In genomic region chrX:13956998-13957397, GRCh38 we compare ENCODE assay signal across 28 cellular contexts.
"Had no signal": no experiment of that assay in that cellular context is flagged by ENCODE, and none has a peak within 500 bp of the region (broad histone marks: within the 10 kb centered on the region; RNA-seq: fewer than 3 reads in every experiment).

No MANE protein-coding gene starts in this region.

- H3K9me3 ChIP-seq: stomach, suprapubic skin, testis, thoracic aorta, thyroid gland, tibial artery, tibial nerve, transverse colon, upper lobe of left lung, upper lobe of right lung, uterus, vagina had no signal

- H3K27ac Mint-ChIP-seq: stimulated activated effector memory CD8-positive, alpha-beta T cell treated with anti-CD3 and anti-CD28 coated beads, Interleukin-12 subunit alpha, Interleukin-12 subunit beta, amount 100 ng/mL, for 72 hours; stimulated activated memory B cell treated with anti-CD40 and anti-IgM and Interleukin-4, amounts not matched to agents 10 μg/mL and 1 μg/mL and 100 μg/mL, for 72 hours; stimulated activated naive B cell treated with anti-CD40 and anti-IgM and Interleukin-4, amounts not matched to agents 10 μg/mL and 1 μg/mL and 100 μg/mL, for 72 hours; stimulated activated naive CD8-positive, alpha-beta T cell treated with anti-CD3 and anti-CD28 coated beads, Interleukin-15, Interleukin-2, amounts not matched to agents 100 ng/mL and 50 ng/mL, for 24 hours; type B pancreatic cell had no signal

- H3K27me3 ChIP-seq: stomach, suprapubic skin, testis, thyroid gland, tibial artery, tibial nerve, transverse colon, upper lobe of left lung, upper lobe of right lung, uterus, vagina had no signal

- ATAC-seq: stimulated activated effector memory CD8-positive, alpha-beta T cell treated with anti-CD3 and anti-CD28 coated beads, Interleukin-12 subunit alpha, Interleukin-12 subunit beta, amount 100 ng/mL, for 72 hours; stimulated activated memory B cell treated with anti-CD40 and anti-IgM and Interleukin-4, amounts not matched to agents 10 μg/mL and 1 μg/mL and 100 μg/mL, for 72 hours; stimulated activated naive B cell treated with anti-CD40 and anti-IgM and Interleukin-4, amounts not matched to agents 10 μg/mL and 1 μg/mL and 100 μg/mL, for 72 hours; stimulated activated naive CD8-positive, alpha-beta T cell treated with anti-CD3 and anti-CD28 coated beads, Interleukin-15, amount 100 ng/mL, for 72 hours; stimulated activated naive CD8-positive, alpha-beta T cell treated with anti-CD3 and anti-CD28 coated beads, Interleukin-15, Interleukin-2, amounts not matched to agents 100 U/mL and 50 U/mL, for 24 hours; upper lobe of right lung had no signal

- H3K4me3 Mint-ChIP-seq: stimulated activated effector memory CD8-positive, alpha-beta T cell treated with anti-CD3 and anti-CD28 coated beads, Interleukin-12 subunit alpha, Interleukin-12 subunit beta, amount 100 ng/mL, for 72 hours; stimulated activated memory B cell treated with anti-CD40 and anti-IgM and Interleukin-4, amounts not matched to agents 10 μg/mL and 1 μg/mL and 100 μg/mL, for 72 hours; stimulated activated naive B cell treated with anti-CD40 and anti-IgM and Interleukin-4, amounts not matched to agents 10 μg/mL and 1 μg/mL and 100 μg/mL, for 72 hours; stimulated activated naive CD8-positive, alpha-beta T cell treated with anti-CD3 and anti-CD28 coated beads, Interleukin-15, amount 100 ng/mL, for 72 hours; stimulated activated naive CD8-positive, alpha-beta T cell treated with anti-CD3 and anti-CD28 coated beads, Interleukin-15, Interleukin-2, amounts not matched to agents 100 ng/mL and 50 ng/mL, for 24 hours; type B pancreatic cell had no signal

- DNase-seq: stimulated activated CD4-positive, alpha-beta T cell treated with anti-CD3 and anti-CD28 coated beads, Interleukin-2, amount 100 ng/mL, for 48 hours; stimulated activated CD4-positive, alpha-beta T cell treated with anti-CD3 and anti-CD28 coated beads, Interleukin-4, amount 100 ng/mL, for 1 hour; stimulated activated CD4-positive, alpha-beta T cell treated with anti-CD3 and anti-CD28 coated beads, Interleukin-4, amount 100 ng/mL, for 24 hours; stimulated activated CD4-positive, alpha-beta T cell treated with anti-CD3 and anti-CD28 coated beads, Interleukin-4, amount 100 ng/mL, for 4 hours; stimulated activated CD8-positive, alpha-beta memory T cell treated with anti-CD3 and anti-CD28 coated beads, Interleukin-4, amount 100 ng/mL, for 48 hours; stimulated activated naive B cell treated with anti-CD40 and anti-IgM and Interleukin-4, amounts not matched to agents 10 μg/mL and 1 μg/mL and 100 μg/mL, for 72 hours; stimulated activated naive CD4-positive, alpha-beta T cell; stimulated activated naive CD4-positive, alpha-beta T cell treated with Interleukin-2 at 50 U/mL for 16 hours; stimulated activated naive CD8-positive, alpha-beta T cell treated with anti-CD3 and anti-CD28 coated beads, Interleukin-15, amount 100 ng/mL, for 72 hours; stimulated activated naive CD8-positive, alpha-beta T cell treated with anti-CD3 and anti-CD28 coated beads, Interleukin-15, Interleukin-2, amounts not matched to agents 100 U/mL and 50 U/mL, for 24 hours; stomach; substantia nigra; testis; thyroid gland; tibial artery; transverse colon; trophoblast cell; upper lobe of left lung; upper lobe of right lung; uterus had no signal

- H3K9me3 Mint-ChIP-seq: stimulated activated effector memory CD8-positive, alpha-beta T cell treated with anti-CD3 and anti-CD28 coated beads, Interleukin-12 subunit alpha, Interleukin-12 subunit beta, amount 100 ng/mL, for 72 hours; stimulated activated naive CD8-positive, alpha-beta T cell treated with anti-CD3 and anti-CD28 coated beads, Interleukin-15, Interleukin-2, amounts not matched to agents 100 ng/mL and 50 ng/mL, for 24 hours had no signal

- H3K4me1 Mint-ChIP-seq: stimulated activated effector memory CD8-positive, alpha-beta T cell treated with anti-CD3 and anti-CD28 coated beads, Interleukin-12 subunit alpha, Interleukin-12 subunit beta, amount 100 ng/mL, for 72 hours; stimulated activated memory B cell treated with anti-CD40 and anti-IgM and Interleukin-4, amounts not matched to agents 10 μg/mL and 1 μg/mL and 100 μg/mL, for 72 hours had no signal

- H3K4me3 ChIP-seq: stomach, suprapubic skin, testis, thoracic aorta, thyroid gland, tibial artery, tibial nerve, transverse colon, upper lobe of left lung, upper lobe of right lung, uterus, vagina had no signal

- H3K4me1 ChIP-seq: stomach, suprapubic skin, testis, thyroid gland, tibial artery, tibial nerve, transverse colon, upper lobe of left lung, upper lobe of right lung, uterus, vagina had no signal

- H3K36me3 Mint-ChIP-seq: stimulated activated effector memory CD8-positive, alpha-beta T cell treated with anti-CD3 and anti-CD28 coated beads, Interleukin-12 subunit alpha, Interleukin-12 subunit beta, amount 100 ng/mL, for 72 hours; stimulated activated memory B cell treated with anti-CD40 and anti-IgM and Interleukin-4, amounts not matched to agents 10 μg/mL and 1 μg/mL and 100 μg/mL, for 72 hours had no signal

- H3K27me3 Mint-ChIP-seq: type B pancreatic cell had no signal

- H3K27ac ChIP-seq: stomach, suprapubic skin, testis, thoracic aorta, thyroid gland, tibial artery, transverse colon, upper lobe of left lung, upper lobe of right lung, uterus, vagina had no signal

- H3K36me3 ChIP-seq: stomach, suprapubic skin, thoracic aorta, thyroid gland, tibial artery, tibial nerve, transverse colon, upper lobe of left lung, upper lobe of right lung, uterus, vagina had no signal
